In genomic region chr7:136687693-136688322, GRCh38 we compare ENCODE assay signal across 8 cellular contexts.
DNase-seq lines count a peak whose midpoint lies in the region; ATAC-seq and TF ChIP-seq lines count a peak whose summit lies in the region.

No MANE protein-coding gene starts in this region.

- no peaks in the 10 kb centered on the region for H3K9me3 Mint-ChIP-seq in osteocyte (ENCODE audit: unreplicated experiment)

- DNase-seq in AG08395 (ENCODE audit: low spot score): peak; percentile 11
- peak; percentile 17 for DNase-seq in GM13976 (ENCODE audit: low spot score)
- DNase-seq in NB4 (ENCODE audit: low read depth): peak; percentile 52
- DNase-seq in cardiac fibroblast (ENCODE audit: low read depth in 2 of 2): peak; percentile 46 to 52
- no peak for DNase-seq in osteocyte (ENCODE audit: extremely low spot score, unreplicated experiment)
- no peak for DNase-seq in GF-D8 (lab: John Stamatoyannopoulos, UW)
- no peak for DNase-seq in activated CD4-positive, alpha-beta T cell treated with anti-CD3 and anti-CD28 coated beads, Interleukin-2, amount 50 U/mL, for 1 hour

- H3K36me3 Mint-ChIP-seq in osteocyte (ENCODE audit: unreplicated experiment): no peaks in the 10 kb centered on the region

- TF ChIP-seq CTCF in GM13976 (IDR thresholded peaks at IDR 0.05; ENCODE audit: borderline replicate concordance, control extremely low read depth, extremely low read depth, insufficient read depth, missing control alignments) (peak; percentile 37), NB4 (IDR thresholded peaks at IDR 0.05; ENCODE audit: low read depth, low read length) (peak; percentile 69), cardiac fibroblast (IDR thresholded peaks at IDR 0.05; ENCODE audit: low read depth, low read length) (peak; percentile 56), osteocyte (IDR thresholded peaks at IDR 0.05) (peak; percentile 60)

- H3K4me1 Mint-ChIP-seq in osteocyte (ENCODE audit: unreplicated experiment): peaks cover 28% of the 10 kb centered on the region

- TF ChIP-seq POLR2A in NB4 (IDR thresholded peaks at IDR 0.05; ENCODE audit: extremely low read depth, insufficient read length) (no peak), GM18505 (IDR thresholded peaks at IDR 0.05; ENCODE audit: borderline replicate concordance, extremely low read depth, insufficient read depth, insufficient read length) (no peak)

- in situ Hi-C loops in GM13976 (cut with MboI; ENCODE audit: low sequenced_read_pairs, unreplicated experiment): loop anchor here (25.0 kb wide), 1 partner anchor 576 kb away; no protein-coding TSS in a partner anchor

- H3K4me3 Mint-ChIP-seq in osteocyte (ENCODE audit: unreplicated experiment): no peak overlapping the region

- no peak overlapping the region for H3K27ac Mint-ChIP-seq in osteocyte (ENCODE audit: unreplicated experiment)

- no peaks in the 10 kb centered on the region for H3K27me3 Mint-ChIP-seq in osteocyte (ENCODE audit: unreplicated experiment)

- no peak for ATAC-seq in GM18505 (IDR thresholded peaks at IDR 0.05; ENCODE audit: unreplicated experiment)

- no peak overlapping the region for H3K4me3 ChIP-seq in NB4 (ENCODE audit: low read depth, low read length)
- no peak overlapping the region for H3K4me3 ChIP-seq in cardiac fibroblast (replicated peaks in 1 of 2; ENCODE audit: low read depth in 2 of 2, low read length in 2 of 2)

Comparison
In these comparisons a context has a peak if more than half of its experiments do, and no peak if none do; other contexts are left out.
1. DNase-seq: peak in AG08395 (single experiment), GM13976 (single experiment), NB4 (single experiment) and cardiac fibroblast (2 of 2); none in osteocyte (single experiment), GF-D8 (single experiment) and activated CD4-positive, alpha-beta T cell treated with anti-CD3 and anti-CD28 coated beads, Interleukin-2, amount 50 U/mL, for 1 hour (single experiment).
2. Peak in every context shown above with its lines, with median percentiles within 50 percentile points of each other: CTCF ChIP-seq.